ENCODE assay signal across 8 cellular contexts in the genomic region with DNA sequence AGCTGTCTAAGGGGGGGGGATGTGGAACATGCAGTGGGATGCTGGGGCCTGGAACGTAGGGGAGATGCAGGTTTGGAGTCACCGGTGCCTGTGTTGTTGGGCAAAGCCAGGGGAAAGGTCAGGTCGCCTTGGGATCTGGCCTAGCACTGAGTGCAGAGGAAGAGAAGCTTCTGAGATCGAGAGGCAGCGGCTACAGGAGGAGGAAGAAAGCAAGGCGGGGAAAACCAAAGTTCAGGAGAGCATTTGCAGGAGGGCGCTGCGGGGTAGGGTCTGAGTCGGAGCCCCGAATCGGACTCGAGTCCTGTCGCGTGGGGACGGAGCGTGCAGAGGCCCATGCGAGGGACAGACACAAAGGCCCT. TPM values are rescaled to one million over a fixed set of nuclear protein-coding genes. Genes with fewer than 3 reads are reported as not detected.
A peak's percentile ranks its signal among the peaks of the same experiment; 100 is the strongest.
DNase-seq lines count a peak whose midpoint lies in the region; ATAC-seq and TF ChIP-seq lines count a peak whose summit lies in the region.

No MANE protein-coding gene starts in this region.

- DNase-seq in NCI-H526 treated with DMSO at 0.1 percent for 48 hours (lab: John Stamatoyannopoulos, UW) (peak; percentile 71), endothelial cell (ENCODE audit: low spot score) (no peak), ovary (no peak), anterior cingulate cortex (lab: John Stamatoyannopoulos, UW) (no peak), NCI-H82 treated with DMSO at 0.1 percent for 48 hours (lab: John Stamatoyannopoulos, UW; ENCODE audit: unreplicated experiment) (no peak)
- no peak for DNase-seq in stimulated activated CD4-positive, alpha-beta T cell treated with anti-CD3 and anti-CD28 coated beads, Interleukin-4, amount 100 ng/mL, for 1 hour

- TF ChIP-seq CTCF in endothelial cell (IDR thresholded peaks at IDR 0.05; ENCODE audit: unreplicated experiment) (no peak), ovary (IDR thresholded peaks at IDR 0.05) (no peak)

- no peak for TF ChIP-seq EP300 in ovary (IDR thresholded peaks at IDR 0.05)

- H3K4me3 ChIP-seq in GM08714 (ENCODE audit: low read length) (peak overlapping the region; percentile 86; the same call in 1 of the 2 replicates), ovary (peak overlapping the region; percentile 86)

- no peaks in the 10 kb centered on the region for H3K27me3 ChIP-seq in ovary

- WGBS in ovary, 3 donors, result 7 to 9% (median 9%) methylated on average over 17 of the region's 17 CpGs

- H3K9me3 ChIP-seq in ovary, result no peaks in the 10 kb centered on the region

- H3K9me3 Mint-ChIP-seq in endothelial cell (ENCODE audit: unreplicated experiment), result no peaks in the 10 kb centered on the region

- TF ChIP-seq POLR2A in ovary (IDR thresholded peaks at IDR 0.05), result no peak

- no peaks in the 10 kb centered on the region for H3K36me3 ChIP-seq in ovary

- peak overlapping the region; percentile 23 to 99 for H3K27ac ChIP-seq in ovary

- peaks cover 40% of the 10 kb centered on the region for H3K36me3 Mint-ChIP-seq in endothelial cell (ENCODE audit: low read depth, unreplicated experiment)

- no peak for ATAC-seq in GM21526 (IDR thresholded peaks at IDR 0.05; ENCODE audit: low FRiP score, unreplicated experiment)

- H3K4me1 ChIP-seq in ovary (ENCODE audit: insufficient read depth), result peaks cover 21% of the 10 kb centered on the region

- intact Hi-C loops in ovary (cut with DNase I), result no loop called here

- H3K27ac Mint-ChIP-seq in endothelial cell (ENCODE audit: unreplicated experiment), result peak overlapping the region; percentile 86

- H3K4me1 Mint-ChIP-seq in endothelial cell (ENCODE audit: unreplicated experiment), result peaks cover 40% of the 10 kb centered on the region

- H3K27me3 Mint-ChIP-seq in endothelial cell (ENCODE audit: unreplicated experiment), result peaks cover 18% of the 10 kb centered on the region

- peak overlapping the region; percentile 87 for H3K4me3 Mint-ChIP-seq in endothelial cell (ENCODE audit: unreplicated experiment)

RNA-seq across cellular contexts. Expression of a gene that starts 1.0 kb away (rescaled TPM):
- total RNA-seq in endothelial cell (ENCODE audit: unreplicated experiment) (456 TPM), ovary (100 to 1,000 TPM in 5 of 7 donors, 10 to 100 TPM in 2; 63.0 to 158 (median 104) TPM)
- 10 to 100 TPM; 56.1 to 77.2 TPM for polyA plus RNA-seq in ovary
